9 cellular contexts compared by ENCODE assay signal in genomic region chr1:11845641-11846335, GRCh38. TPM values are rescaled to one million over a fixed set of nuclear protein-coding genes. Genes with fewer than 3 reads are reported as not detected.
DNase-seq lines count a peak whose midpoint lies in the region; ATAC-seq and TF ChIP-seq lines count a peak whose summit lies in the region.
"Had no signal": no experiment of that assay in that cellular context is flagged by ENCODE, and none has a peak within 500 bp of the region (broad histone marks: within the 10 kb centered on the region; RNA-seq: fewer than 3 reads in every experiment).

No MANE protein-coding gene starts in this region.

- H3K36me3 Mint-ChIP-seq in naive B cell, result peaks cover 5 to 12% of the 10 kb centered on the region in 2 donors

- no peaks in the 10 kb centered on the region for H3K27me3 ChIP-seq in WERI-Rb-1 (ENCODE audit: insufficient read depth, low read depth, severe bottlenecking)
- H3K27me3 ChIP-seq: colonic mucosa had no signal

- peak; percentile 52 for DNase-seq in NCI-H2171 treated with DMSO at 0.1 percent for 48 hours (lab: John Stamatoyannopoulos, UW)
- no peak for DNase-seq in NCI-H2171 (lab: John Stamatoyannopoulos, UW)
- DNase-seq in WERI-Rb-1, result peak; percentile 42
- no peak for DNase-seq in naive B cell
- DNase-seq in middle frontal gyrus (ENCODE audit: extremely low spot score, low spot score), result no peak
- no peak for DNase-seq in stimulated activated naive CD4-positive, alpha-beta T cell treated with Interleukin-2 at 50 U/mL for 16 hours (lab: John Stamatoyannopoulos, UW)
- DNase-seq: activated CD8-positive, alpha-beta memory T cell treated with anti-CD3 and anti-CD28 coated beads for 24 hours; colonic mucosa had no signal

- H3K27ac ChIP-seq in WERI-Rb-1, result no peak overlapping the region
- H3K27ac ChIP-seq: colonic mucosa, KMS-11 had no signal

- no peak overlapping the region for H3K4me3 Mint-ChIP-seq in naive B cell

- H3K27ac Mint-ChIP-seq in naive B cell, result peak overlapping the region in 1 of 6 donors; percentile 44

- peaks cover 20 to 41% (median 26%) of the 10 kb centered on the region in 3 donors for H3K4me1 Mint-ChIP-seq in naive B cell

- peaks cover 32% of the 10 kb centered on the region for H3K36me3 ChIP-seq in WERI-Rb-1

- peak; percentile 48 to 63 for ATAC-seq in naive B cell (ENCODE audit: low read depth in 2 of 2)

- H3K9me3 ChIP-seq in WERI-Rb-1 (ENCODE audit: severe bottlenecking), result no peaks in the 10 kb centered on the region
- H3K9me3 ChIP-seq: colonic mucosa had no signal

- no peaks in the 10 kb centered on the region for H3K27me3 Mint-ChIP-seq in naive B cell

- no peaks in the 10 kb centered on the region for H3K9me3 Mint-ChIP-seq in naive B cell

- 0 out of 2 replicates have a peak, but pooled peaks have one; percentile 3 for TF ChIP-seq CTCF in WERI-Rb-1 (IDR thresholded peaks at IDR 0.05; ENCODE audit: low read depth, low read length)

- no peak overlapping the region for H3K4me3 ChIP-seq in WERI-Rb-1 (ENCODE audit: low read depth, low read length)
- H3K4me3 ChIP-seq: colonic mucosa had no signal

RNA-seq across cellular contexts. Expression of gene NPPA, which starts 1.8 kb away (rescaled TPM):
- not detected for polyA plus RNA-seq in naive B cell (ENCODE audit: low read depth in 6 of 6)

RNA-seq across cellular contexts. Expression of gene NPPB, which starts 13.0 kb away (rescaled TPM):
- polyA plus RNA-seq in naive B cell (ENCODE audit: low read depth in 6 of 6), result not detected

RNA-seq across cellular contexts. Expression of gene CLCN6, which starts 39.8 kb away (rescaled TPM):
- 10 to 100 TPM in 2 of 6 donors, 1 to 10 TPM in 4; 1.9 to 19.0 (median 9.1) TPM for polyA plus RNA-seq in naive B cell (ENCODE audit: low read depth in 6 of 6)

RNA-seq across cellular contexts. Expression of gene MTHFR, which starts 40.0 kb away (rescaled TPM):
- polyA plus RNA-seq in naive B cell (ENCODE audit: low read depth in 6 of 6), result 10 to 100 TPM in 5 of 6 donors, 1 to 10 TPM in 1; 8.8 to 26.8 (median 18.9) TPM

Comparison
In these comparisons a context has a peak if more than half of its experiments do, and no peak if none do; other contexts are left out.
1. DNase-seq: peak in NCI-H2171 treated with DMSO at 0.1 percent for 48 hours (single experiment) and WERI-Rb-1 (single experiment); none in NCI-H2171 (single experiment), naive B cell (single experiment), middle frontal gyrus (single experiment) and stimulated activated naive CD4-positive, alpha-beta T cell treated with Interleukin-2 at 50 U/mL for 16 hours (single experiment).